Comparison of ENCODE assay signal across 12 cellular contexts in genomic region chr10:78980815-78981214, GRCh38.
"Had no signal": no experiment of that assay in that cellular context is flagged by ENCODE, and none has a peak within 500 bp of the region (broad histone marks: within the 10 kb centered on the region; RNA-seq: fewer than 3 reads in every experiment).

No MANE protein-coding gene starts in this region.

- H3K36me3 Mint-ChIP-seq: activated naive CD4-positive, alpha-beta T cell treated with anti-CD3 and anti-CD28 coated beads, Interleukin-2, amount 10 ng/mL, durations not matched to agents 7 days and 5 days had no signal

- H3K9me3 Mint-ChIP-seq: activated naive CD4-positive, alpha-beta T cell treated with anti-CD3 and anti-CD28 coated beads, Interleukin-2, amount 10 ng/mL, durations not matched to agents 7 days and 5 days; nephron had no signal

- H3K4me3 Mint-ChIP-seq: activated naive CD4-positive, alpha-beta T cell treated with anti-CD3 and anti-CD28 coated beads, Interleukin-2, amount 10 ng/mL, durations not matched to agents 7 days and 5 days; nephron had no signal

- H3K4me3 ChIP-seq: prostate gland, right lobe of liver, thoracic aorta had no signal

- H3K36me3 ChIP-seq: prostate gland, right lobe of liver, thoracic aorta had no signal

- H3K27me3 ChIP-seq: right lobe of liver had no signal

- H3K4me1 ChIP-seq: prostate gland had no signal

- H3K9me3 ChIP-seq: prostate gland, right lobe of liver, thoracic aorta had no signal

- ATAC-seq: right lobe of liver had no signal

- H3K27ac Mint-ChIP-seq: activated naive CD4-positive, alpha-beta T cell treated with anti-CD3 and anti-CD28 coated beads, Interleukin-2, amount 10 ng/mL, durations not matched to agents 7 days and 5 days had no signal

- H3K27ac ChIP-seq: prostate gland, right lobe of liver, thoracic aorta had no signal

- DNase-seq: activated CD4-positive, alpha-beta T cell treated with anti-CD3 and anti-CD28 coated beads, Interleukin-2, amount 50 U/mL, for 4 hours; activated T-cell treated with anti-CD3 and anti-CD28 coated beads for 4 hours; central memory CD4-positive, alpha-beta T cell; cortex of kidney; effector CD4-positive, alpha-beta T cell; foreskin melanocyte; kidney glomerular epithelial cell; right lobe of liver had no signal
